1 cellular context compared by ENCODE assay signal in the genomic region with DNA sequence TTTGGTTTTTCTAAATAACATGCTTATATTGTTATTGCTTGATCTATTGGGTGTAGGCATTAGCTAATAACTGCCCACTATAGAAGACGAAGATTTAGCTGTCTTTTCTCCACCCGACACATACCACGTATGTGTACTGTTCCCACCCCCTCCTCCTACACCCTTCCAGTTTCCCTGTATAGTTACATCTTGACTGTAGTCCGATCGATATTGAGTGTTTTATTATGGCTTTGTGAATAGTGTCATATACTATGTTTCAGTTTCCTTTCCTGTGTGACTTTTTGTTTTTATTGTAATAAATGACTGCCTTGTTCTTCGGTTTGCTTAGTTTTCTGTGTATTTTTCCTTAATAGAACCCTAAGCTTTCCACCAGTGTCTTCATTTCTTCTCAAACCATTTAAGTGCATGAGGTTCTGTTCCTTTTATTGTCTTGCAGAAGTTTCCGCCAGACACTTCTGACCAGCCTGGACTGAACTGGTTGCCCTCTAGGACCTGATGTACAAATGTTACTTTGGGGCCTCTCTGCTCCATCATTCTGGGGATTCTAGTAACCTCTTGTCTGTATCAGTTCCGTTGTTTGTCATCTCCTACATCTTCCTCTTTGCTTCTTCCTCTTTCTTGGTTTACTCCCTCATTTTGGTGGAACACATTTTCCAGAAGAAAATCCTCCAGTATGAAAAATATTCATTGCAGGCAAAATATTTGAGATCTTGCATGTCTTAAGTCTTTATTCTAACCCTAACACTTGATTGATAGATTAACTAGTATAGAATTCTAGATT.
A peak's percentile ranks its signal among the peaks of the same experiment; 100 is the strongest.
TF ChIP-seq lines count a peak whose summit lies in the region.

No MANE protein-coding gene starts in this region.

TF ChIP-seq in GM12878, 131 proteins besides CTCF, POLR2A, EP300 and RAD21 (continued from another document):
- TF ChIP-seq, protein P1, sequence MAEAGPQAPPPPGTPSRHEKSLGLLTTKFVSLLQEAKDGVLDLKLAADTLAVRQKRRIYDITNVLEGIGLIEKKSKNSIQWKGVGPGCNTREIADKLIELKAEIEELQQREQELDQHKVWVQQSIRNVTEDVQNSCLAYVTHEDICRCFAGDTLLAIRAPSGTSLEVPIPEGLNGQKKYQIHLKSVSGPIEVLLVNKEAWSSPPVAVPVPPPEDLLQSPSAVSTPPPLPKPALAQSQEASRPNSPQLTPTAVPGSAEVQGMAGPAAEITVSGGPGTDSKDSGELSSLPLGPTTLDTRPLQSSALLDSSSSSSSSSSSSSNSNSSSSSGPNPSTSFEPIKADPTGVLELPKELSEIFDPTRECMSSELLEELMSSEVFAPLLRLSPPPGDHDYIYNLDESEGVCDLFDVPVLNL (IDR thresholded peaks at IDR 0.05; ENCODE audit: low read depth, low read length), result no peak
- TF ChIP-seq NRF1 (conservative IDR thresholded peaks at IDR 0.05; ENCODE audit: low read depth, low read length), result no peak
- TF ChIP-seq IRF4 (IDR thresholded peaks at IDR 0.05; ENCODE audit: low read depth, low read length), result 0 out of 2 replicates have a peak, but pooled peaks have one; percentile 42
- TF ChIP-seq RBBP5 (conservative IDR thresholded peaks at IDR 0.05), result no peak
- TF ChIP-seq, protein P2, sequence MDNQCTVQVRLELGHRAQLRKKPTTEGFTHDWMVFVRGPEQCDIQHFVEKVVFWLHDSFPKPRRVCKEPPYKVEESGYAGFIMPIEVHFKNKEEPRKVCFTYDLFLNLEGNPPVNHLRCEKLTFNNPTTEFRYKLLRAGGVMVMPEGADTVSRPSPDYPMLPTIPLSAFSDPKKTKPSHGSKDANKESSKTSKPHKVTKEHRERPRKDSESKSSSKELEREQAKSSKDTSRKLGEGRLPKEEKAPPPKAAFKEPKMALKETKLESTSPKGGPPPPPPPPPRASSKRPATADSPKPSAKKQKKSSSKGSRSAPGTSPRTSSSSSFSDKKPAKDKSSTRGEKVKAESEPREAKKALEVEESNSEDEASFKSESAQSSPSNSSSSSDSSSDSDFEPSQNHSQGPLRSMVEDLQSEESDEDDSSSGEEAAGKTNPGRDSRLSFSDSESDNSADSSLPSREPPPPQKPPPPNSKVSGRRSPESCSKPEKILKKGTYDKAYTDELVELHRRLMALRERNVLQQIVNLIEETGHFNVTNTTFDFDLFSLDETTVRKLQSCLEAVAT (IDR thresholded peaks at IDR 0.05), result 0 out of 2 replicates have a peak, but pooled peaks have one; percentile 33
